ENCODE assay signal across 1 cellular context in the genomic region with DNA sequence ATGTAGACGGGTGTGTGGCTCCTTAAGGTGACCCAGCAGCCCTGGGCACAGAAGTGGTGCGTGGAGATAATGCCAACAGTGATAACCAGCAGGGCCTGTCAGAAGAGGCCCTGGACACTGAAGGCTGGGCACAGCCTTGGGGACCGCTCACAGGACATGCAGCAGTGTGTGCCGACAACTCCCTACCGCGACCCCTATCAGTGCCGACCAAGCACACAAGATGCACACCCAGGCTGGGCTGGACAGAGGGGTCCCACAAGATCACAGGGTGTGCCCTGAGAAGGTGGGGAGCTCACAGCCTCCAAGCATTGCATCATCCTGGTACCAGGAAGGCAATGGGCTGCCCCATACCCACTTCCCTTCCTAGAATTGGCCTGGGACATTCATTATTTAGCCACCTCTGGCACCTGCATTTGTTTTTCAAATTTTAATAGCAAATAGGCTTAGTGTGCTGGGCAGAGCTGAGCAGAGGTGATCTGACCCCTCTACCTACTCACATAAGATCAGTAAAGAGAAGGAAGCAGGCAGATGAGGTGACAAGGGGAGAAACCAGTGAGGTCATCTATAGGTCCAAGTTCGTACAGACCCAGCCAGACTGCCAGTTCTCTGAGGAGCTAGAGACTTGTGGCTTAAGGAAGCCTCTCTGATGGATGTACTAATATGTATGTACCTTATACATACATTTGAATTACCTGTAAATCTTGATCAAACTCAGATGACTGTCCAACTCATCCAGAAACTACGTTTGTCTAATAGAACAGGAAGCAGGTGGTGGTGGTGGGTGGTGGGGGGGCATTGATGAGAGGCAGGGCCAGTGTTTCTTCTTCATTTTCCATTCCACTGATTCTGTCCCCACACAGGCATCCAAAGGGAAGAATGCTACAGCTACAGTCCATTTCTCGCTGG.
A peak's percentile ranks its signal among the peaks of the same experiment; 100 is the strongest.
TF ChIP-seq lines count a peak whose summit lies in the region.

No MANE protein-coding gene starts in this region.

TF ChIP-seq in GM12878, 131 proteins besides CTCF, POLR2A, EP300 and RAD21 (continued from another document):
- TF ChIP-seq, protein P1, sequence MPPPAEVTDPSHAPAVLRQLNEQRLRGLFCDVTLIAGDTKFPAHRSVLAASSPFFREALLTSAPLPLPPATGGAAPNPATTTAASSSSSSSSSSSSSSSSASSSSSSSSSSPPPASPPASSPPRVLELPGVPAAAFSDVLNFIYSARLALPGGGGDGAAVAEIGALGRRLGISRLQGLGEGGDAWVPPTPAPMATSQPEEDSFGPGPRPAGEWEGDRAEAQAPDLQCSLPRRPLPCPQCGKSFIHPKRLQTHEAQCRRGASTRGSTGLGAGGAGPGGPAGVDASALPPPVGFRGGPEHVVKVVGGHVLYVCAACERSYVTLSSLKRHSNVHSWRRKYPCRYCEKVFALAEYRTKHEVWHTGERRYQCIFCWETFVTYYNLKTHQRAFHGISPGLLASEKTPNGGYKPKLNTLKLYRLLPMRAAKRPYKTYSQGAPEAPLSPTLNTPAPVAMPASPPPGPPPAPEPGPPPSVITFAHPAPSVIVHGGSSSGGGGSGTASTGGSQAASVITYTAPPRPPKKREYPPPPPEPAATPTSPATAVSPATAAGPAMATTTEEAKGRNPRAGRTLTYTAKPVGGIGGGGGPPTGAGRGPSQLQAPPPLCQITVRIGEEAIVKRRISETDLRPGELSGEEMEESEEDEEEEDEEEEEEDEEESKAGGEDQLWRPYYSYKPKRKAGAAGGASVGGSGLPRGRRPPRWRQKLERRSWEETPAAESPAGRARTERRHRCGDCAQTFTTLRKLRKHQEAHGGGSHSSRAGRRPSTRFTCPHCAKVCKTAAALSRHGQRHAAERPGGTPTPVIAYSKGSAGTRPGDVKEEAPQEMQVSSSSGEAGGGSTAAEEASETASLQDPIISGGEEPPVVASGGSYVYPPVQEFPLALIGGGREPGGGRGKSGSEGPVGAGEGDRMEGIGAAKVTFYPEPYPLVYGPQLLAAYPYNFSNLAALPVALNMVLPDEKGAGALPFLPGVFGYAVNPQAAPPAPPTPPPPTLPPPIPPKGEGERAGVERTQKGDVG (CRISPR knock-in tag; IDR thresholded peaks at IDR 0.05) = no peak
- peak; percentile 42 for TF ChIP-seq JUNB (IDR thresholded peaks at IDR 0.05)
- TF ChIP-seq SPI1 (IDR thresholded peaks at IDR 0.05; ENCODE audit: borderline replicate concordance, insufficient read depth, low read depth, low read length) = 0 out of 2 replicates have a peak, but pooled peaks have one; percentile 7
- TF ChIP-seq ZNF622 (IDR thresholded peaks at IDR 0.05) = no peak
